8 cellular contexts compared by ENCODE assay signal in the genomic region with DNA sequence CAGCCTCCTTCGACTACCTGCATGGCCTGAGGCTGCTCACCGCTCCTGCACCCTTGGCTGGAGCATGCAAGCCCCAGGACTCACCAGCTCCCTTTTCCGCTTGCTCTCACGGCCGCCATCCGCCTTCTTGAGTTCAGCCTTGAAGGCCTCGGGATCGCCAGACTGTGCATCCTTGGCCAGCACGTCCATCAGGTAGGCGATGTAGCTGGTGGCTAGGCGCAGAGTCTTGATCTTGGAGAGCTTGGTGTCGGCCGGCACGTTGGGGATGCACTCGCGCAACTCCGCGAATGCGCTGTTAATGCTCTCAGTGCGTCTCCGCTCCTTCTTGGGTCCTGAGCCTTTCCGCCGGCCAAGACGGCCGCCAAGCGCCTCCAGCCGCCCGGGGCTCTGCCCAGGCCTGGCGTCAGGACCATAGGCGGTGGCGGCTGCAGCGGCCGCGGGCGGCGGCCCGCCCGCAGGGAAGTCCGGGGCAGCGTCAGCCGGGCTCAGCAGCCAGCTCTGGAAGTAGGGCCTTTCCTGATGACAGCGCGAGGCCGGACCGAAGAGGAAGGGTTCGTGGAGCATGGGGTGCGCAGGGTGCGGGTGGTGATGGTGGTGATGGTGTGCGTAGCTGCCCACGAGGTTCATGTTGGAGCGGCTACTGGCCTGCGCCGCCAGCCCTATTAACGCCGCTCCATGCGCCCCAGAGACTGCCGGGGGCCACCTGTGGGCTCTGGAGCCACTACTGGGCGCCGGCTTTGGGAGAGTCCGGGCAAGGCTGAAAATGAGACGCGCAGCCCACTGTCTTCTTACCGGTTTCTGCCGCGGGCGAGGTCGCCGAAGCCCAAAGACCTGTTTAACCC.
DNase-seq lines count a peak whose midpoint lies in the region; ATAC-seq lines count a peak whose summit lies in the region.

No MANE protein-coding gene starts in this region.

- H3K27me3 Mint-ChIP-seq in activated naive CD8-positive, alpha-beta T cell treated with anti-CD3 and anti-CD28 coated beads, Interleukin-2, amount 50 U/mL, for 24 hours = peaks cover 86% of the 10 kb centered on the region
- peaks cover 85% of the 10 kb centered on the region for H3K27me3 Mint-ChIP-seq in stimulated activated naive CD8-positive, alpha-beta T cell treated with anti-CD3 and anti-CD28 coated beads, Interleukin-15, Interleukin-2, amounts not matched to agents 100 ng/mL and 50 ng/mL, for 24 hours

- peaks cover 56% of the 10 kb centered on the region for H3K4me1 Mint-ChIP-seq in activated naive CD8-positive, alpha-beta T cell treated with anti-CD3 and anti-CD28 coated beads, Interleukin-2, amount 50 U/mL, for 24 hours
- H3K4me1 Mint-ChIP-seq in stimulated activated naive CD8-positive, alpha-beta T cell treated with anti-CD3 and anti-CD28 coated beads, Interleukin-15, Interleukin-2, amounts not matched to agents 100 ng/mL and 50 ng/mL, for 24 hours (ENCODE audit: low read depth) = peaks cover 55% of the 10 kb centered on the region

- H3K4me3 ChIP-seq in iPS-18c (ENCODE audit: insufficient read depth, low read depth, low read length) = peak overlapping the region; percentile 58

- DNase-seq in DMS 273 (lab: John Stamatoyannopoulos, UW; ENCODE audit: unreplicated experiment) = peak; percentile 74
- DNase-seq in DMS 273 treated with DMSO at 0.1 percent for 48 hours (lab: John Stamatoyannopoulos, UW) = no peak
- DNase-seq in activated naive CD8-positive, alpha-beta T cell treated with anti-CD3 and anti-CD28 coated beads, Interleukin-2, amount 50 U/mL, for 24 hours = peak; percentile 12
- no peak for DNase-seq in SKM-1 (lab: John Stamatoyannopoulos, UW; ENCODE audit: unreplicated experiment)

- H3K9me3 ChIP-seq in iPS-18c (ENCODE audit: control insufficient read depth, insufficient read depth, low read length) = peaks cover 2% of the 10 kb centered on the region

- peak overlapping the region; percentile 2 for H3K27ac Mint-ChIP-seq in activated naive CD8-positive, alpha-beta T cell treated with anti-CD3 and anti-CD28 coated beads, Interleukin-2, amount 50 U/mL, for 24 hours
- no peak overlapping the region for H3K27ac Mint-ChIP-seq in stimulated activated naive CD8-positive, alpha-beta T cell treated with anti-CD3 and anti-CD28 coated beads, Interleukin-15, Interleukin-2, amounts not matched to agents 100 ng/mL and 50 ng/mL, for 24 hours

- H3K9me3 Mint-ChIP-seq in activated naive CD8-positive, alpha-beta T cell treated with anti-CD3 and anti-CD28 coated beads, Interleukin-2, amount 50 U/mL, for 24 hours = no peaks in the 10 kb centered on the region
- no peaks in the 10 kb centered on the region for H3K9me3 Mint-ChIP-seq in stimulated activated naive CD8-positive, alpha-beta T cell treated with anti-CD3 and anti-CD28 coated beads, Interleukin-15, Interleukin-2, amounts not matched to agents 100 ng/mL and 50 ng/mL, for 24 hours

- no peak for ATAC-seq in activated naive CD8-positive, alpha-beta T cell treated with anti-CD3 and anti-CD28 coated beads, Interleukin-2, amount 50 U/mL, for 24 hours
- ATAC-seq in GM18909 (IDR thresholded peaks at IDR 0.05; ENCODE audit: poor library complexity, unreplicated experiment) (no peak), HG03521 (IDR thresholded peaks at IDR 0.05; ENCODE audit: unreplicated experiment) (no peak)

- no peaks in the 10 kb centered on the region for H3K36me3 Mint-ChIP-seq in activated naive CD8-positive, alpha-beta T cell treated with anti-CD3 and anti-CD28 coated beads, Interleukin-2, amount 50 U/mL, for 24 hours (ENCODE audit: low read depth)
- peaks cover 4% of the 10 kb centered on the region for H3K36me3 Mint-ChIP-seq in stimulated activated naive CD8-positive, alpha-beta T cell treated with anti-CD3 and anti-CD28 coated beads, Interleukin-15, Interleukin-2, amounts not matched to agents 100 ng/mL and 50 ng/mL, for 24 hours (ENCODE audit: low read depth)

- H3K4me3 Mint-ChIP-seq in activated naive CD8-positive, alpha-beta T cell treated with anti-CD3 and anti-CD28 coated beads, Interleukin-2, amount 50 U/mL, for 24 hours = peak overlapping the region; percentile 27
- H3K4me3 Mint-ChIP-seq in stimulated activated naive CD8-positive, alpha-beta T cell treated with anti-CD3 and anti-CD28 coated beads, Interleukin-15, Interleukin-2, amounts not matched to agents 100 ng/mL and 50 ng/mL, for 24 hours = peak overlapping the region; percentile 71

Comparison
In these comparisons a context has a peak if more than half of its experiments do, and no peak if none do; other contexts are left out.
1. DNase-seq: peak in DMS 273 (single experiment) and activated naive CD8-positive, alpha-beta T cell treated with anti-CD3 and anti-CD28 coated beads, Interleukin-2, amount 50 U/mL, for 24 hours (single experiment); none in DMS 273 treated with DMSO at 0.1 percent for 48 hours (single experiment) and SKM-1 (single experiment).